Comparison of ENCODE assay signal across 8 cellular contexts in the genomic region with DNA sequence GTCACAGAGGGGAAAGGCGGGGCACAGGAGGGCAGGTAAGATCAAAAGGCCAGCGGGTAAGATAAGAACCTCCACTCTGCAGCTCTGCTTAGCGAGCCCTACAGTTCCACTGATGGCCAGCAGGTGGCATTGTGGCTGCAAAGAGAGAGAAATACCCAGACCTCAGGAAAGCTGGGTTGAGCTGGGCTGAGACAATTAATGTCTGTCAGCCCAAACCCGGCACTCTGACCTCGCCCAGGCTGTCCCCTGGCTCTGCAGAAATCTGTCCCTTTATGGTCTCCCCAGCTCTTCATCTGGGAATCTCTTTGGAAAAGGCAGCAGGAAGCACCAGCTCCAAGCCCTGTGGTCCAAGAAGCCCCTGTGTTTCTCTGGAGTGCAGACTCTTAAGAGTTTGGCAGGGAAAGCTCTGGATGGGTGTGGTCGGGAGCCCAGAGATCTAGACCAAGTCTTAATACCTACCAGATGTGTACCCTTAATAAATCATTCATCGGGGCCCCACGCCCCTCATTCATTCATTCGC. TPM values are rescaled to one million over a fixed set of nuclear protein-coding genes. Genes with fewer than 3 reads are reported as not detected.
DNase-seq lines count a peak whose midpoint lies in the region; ATAC-seq and TF ChIP-seq lines count a peak whose summit lies in the region.

No MANE protein-coding gene starts in this region.

- CTCF ChIA-PET in AG04450 (lab: Charles Lee) = interaction anchor here (0.6 to 5.0 kb wide), 56 partner anchors 11 to 340 kb away, joined by 3 to 85 read pairs (median 5); partner anchors contain the start of genes ABHD2 and HAPLN3
- CTCF ChIA-PET in activated CD4-positive, alpha-beta memory T cell treated with anti-CD3 and anti-CD28 coated beads for 36 hours (lab: Charles Lee) = interaction anchor here (0.6 to 5.5 kb wide), 67 partner anchors 8 to 461 kb away, joined by 3 to 97 read pairs (median 5); partner anchors contain the start of genes FANCI, HAPLN3, ISG20 and MFGE8

- POLR2A ChIA-PET in AG04450 (lab: Yijun Ruan, JAX) = interaction anchor here (0.6 to 1.5 kb wide), 5 partner anchors 9 to 127 kb away, joined by 3 to 5 read pairs (median 4); partner anchors contain the start of gene MFGE8
- POLR2A ChIA-PET in activated CD4-positive, alpha-beta memory T cell treated with anti-CD3 and anti-CD28 coated beads for 36 hours (lab: Charles Lee) = interaction anchor here (0.8 to 1.2 kb wide), 3 partner anchors 10 to 16 kb away, joined by 3 to 4 read pairs (median 3); partner anchors contain the start of gene HAPLN3

- H3K36me3 Mint-ChIP-seq in activated CD4-positive, alpha-beta memory T cell treated with anti-CD3 and anti-CD28 coated beads for 36 hours = peaks cover 2% of the 10 kb centered on the region
- peaks cover 23% of the 10 kb centered on the region for H3K36me3 Mint-ChIP-seq in mesothelial cell of epicardium

- no peak overlapping the region for H3K27ac ChIP-seq in AG04450 (ENCODE audit: low read depth, low read length)

- peak; percentile 72 for ATAC-seq in GM18519 (IDR thresholded peaks at IDR 0.05; ENCODE audit: low FRiP score, unreplicated experiment)
- peak; percentile 64 for ATAC-seq in HG03135 (IDR thresholded peaks at IDR 0.05; ENCODE audit: unreplicated experiment)

- no peak overlapping the region for H3K4me3 Mint-ChIP-seq in activated CD4-positive, alpha-beta memory T cell treated with anti-CD3 and anti-CD28 coated beads for 36 hours
- H3K4me3 Mint-ChIP-seq in mesothelial cell of epicardium = no peak overlapping the region

- no peak for DNase-seq in AG04450 (ENCODE audit: low read depth, low spot score)
- peak; percentile 56 for DNase-seq in NCI-H69 (lab: John Stamatoyannopoulos, UW)
- peak; percentile 96 for DNase-seq in activated CD4-positive, alpha-beta memory T cell treated with anti-CD3 and anti-CD28 coated beads for 36 hours
- peak; percentile 91 for DNase-seq in effector CD8-positive, alpha-beta T cell (lab: John Stamatoyannopoulos, UW)
- DNase-seq in mesothelial cell of epicardium (ENCODE audit: low spot score in 2 of 2, unreplicated experiment in 2 of 2) = peak in 1 of 2 experiments; percentile 87
- peak; percentile 82 to 88 for DNase-seq in stimulated activated CD8-positive, alpha-beta memory T cell treated with anti-CD3 and anti-CD28 coated beads, Interleukin-4, amount 100 ng/mL, for 1 hour (ENCODE audit: low read depth in 2 of 2, low spot score in 1 of 2)

- no peak overlapping the region for H3K4me3 ChIP-seq in AG04450 (ENCODE audit: low read depth, low read length)

- intact Hi-C loops in activated CD4-positive, alpha-beta memory T cell treated with anti-CD3 and anti-CD28 coated beads for 36 hours (cut with micrococcal nuclease) = loop anchor here (1.0 kb wide), 4 partner anchors 10 to 112 kb away; partner anchors contain the start of gene HAPLN3

- peaks cover 33% of the 10 kb centered on the region for H3K4me1 Mint-ChIP-seq in activated CD4-positive, alpha-beta memory T cell treated with anti-CD3 and anti-CD28 coated beads for 36 hours (ENCODE audit: low read depth)
- peaks cover 9% of the 10 kb centered on the region for H3K4me1 Mint-ChIP-seq in mesothelial cell of epicardium

- TF ChIP-seq CTCF in AG04450 (IDR thresholded peaks at IDR 0.05; ENCODE audit: low read depth, low read length) (peak; percentile 99), mesothelial cell of epicardium (IDR thresholded peaks at IDR 0.05; ENCODE audit: unreplicated experiment) (peak; percentile 98)

- no peaks in the 10 kb centered on the region for H3K27me3 Mint-ChIP-seq in activated CD4-positive, alpha-beta memory T cell treated with anti-CD3 and anti-CD28 coated beads for 36 hours
- H3K27me3 Mint-ChIP-seq in mesothelial cell of epicardium (ENCODE audit: low read depth) = no peaks in the 10 kb centered on the region

- no peaks in the 10 kb centered on the region for H3K27me3 ChIP-seq in AG04450 (ENCODE audit: control insufficient read depth, insufficient read depth, low read length)

- no peaks in the 10 kb centered on the region for H3K9me3 Mint-ChIP-seq in activated CD4-positive, alpha-beta memory T cell treated with anti-CD3 and anti-CD28 coated beads for 36 hours
- no peaks in the 10 kb centered on the region for H3K9me3 Mint-ChIP-seq in mesothelial cell of epicardium

- no peaks in the 10 kb centered on the region for H3K9me3 ChIP-seq in AG04450 (ENCODE audit: control insufficient read depth, insufficient read depth, low read length)

- H3K27ac Mint-ChIP-seq in activated CD4-positive, alpha-beta memory T cell treated with anti-CD3 and anti-CD28 coated beads for 36 hours = peak overlapping the region; percentile 30
- H3K27ac Mint-ChIP-seq in mesothelial cell of epicardium = no peak overlapping the region

RNA-seq across cellular contexts. Expression of gene MFGE8, which starts 8.3 kb away (rescaled TPM):
- polyA plus RNA-seq in AG04450 (2011; rRNA removed) = 904 and 1,035 TPM in 2 replicates
- polyA minus RNA-seq in AG04450 (2011; rRNA and poly(A)+ RNA removed) = 213 and 313 TPM in 2 replicates
- total RNA-seq in activated CD4-positive, alpha-beta memory T cell treated with anti-CD3 and anti-CD28 coated beads for 36 hours = 10 to 100 TPM; 13.7 to 16.4 TPM
- 176 to 182 TPM (median 181 TPM) in 3 replicates for total RNA-seq in mesothelial cell of epicardium

RNA-seq across cellular contexts. Expression of gene HAPLN3, which starts 9.5 kb away (rescaled TPM):
- polyA plus RNA-seq in AG04450 (2011; rRNA removed) = 5.6 and 6.8 TPM in 2 replicates
- 3.0 and 4.3 TPM in 2 replicates for polyA minus RNA-seq in AG04450 (2011; rRNA and poly(A)+ RNA removed)
- 10 to 100 TPM; 44.7 to 47.1 TPM for total RNA-seq in activated CD4-positive, alpha-beta memory T cell treated with anti-CD3 and anti-CD28 coated beads for 36 hours
- total RNA-seq in mesothelial cell of epicardium = 3.5 to 3.9 TPM (median 3.9 TPM) in 3 replicates

Comparison
In these comparisons a context has a peak if more than half of its experiments do, and no peak if none do; other contexts are left out.
1. RNA of gene MFGE8, which starts 8.3 kb away (total RNA-seq): 176 to 182 TPM in mesothelial cell of epicardium; 13.7 to 16.4 TPM in activated CD4-positive, alpha-beta memory T cell treated with anti-CD3 and anti-CD28 coated beads for 36 hours; every median in the first group is over 10 times any median in the second.